15 cellular contexts compared by ENCODE assay signal in the genomic region with DNA sequence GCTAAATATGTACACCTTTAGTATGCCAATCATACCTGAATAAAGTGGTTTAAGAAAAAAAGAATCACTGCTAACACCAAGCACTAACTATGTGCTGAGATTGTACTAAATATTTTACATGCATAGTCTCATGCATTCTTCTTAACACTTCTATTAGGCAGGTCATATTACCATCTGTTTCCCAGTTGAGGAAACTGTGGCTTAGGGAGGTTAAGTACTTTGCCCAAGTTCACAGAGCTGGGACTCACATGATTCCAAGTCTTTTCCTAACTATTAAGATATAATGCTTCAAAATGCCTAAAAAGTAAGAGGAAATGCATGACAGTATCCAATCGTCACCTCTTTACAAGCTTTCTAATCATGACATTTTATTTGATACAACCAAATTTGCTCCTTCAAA.
DNase-seq lines count a peak whose midpoint lies in the region; ATAC-seq, FAIRE-seq and TF ChIP-seq lines count a peak whose summit lies in the region.
"Had no signal": no experiment of that assay in that cellular context is flagged by ENCODE, and none has a peak within 500 bp of the region (broad histone marks: within the 10 kb centered on the region; RNA-seq: fewer than 3 reads in every experiment).

No MANE protein-coding gene starts in this region.

- no peak overlapping the region for H3K18ac ChIP-seq in mesenchymal stem cell (ENCODE audit: low read depth in 1 of 2, low read length in 2 of 2)

- H3K9me3 ChIP-seq in right lobe of liver: no peaks in the 10 kb centered on the region
- H3K9me3 ChIP-seq in HepG2 (ENCODE audit: low read length): no peaks in the 10 kb centered on the region
- H3K9me3 ChIP-seq in mesenchymal stem cell (ENCODE audit: control insufficient read depth, low read length): no peaks in the 10 kb centered on the region
- H3K9me3 ChIP-seq: BLaER1 had no signal

- CTCF ChIA-PET in HepG2 (lab: Yijun Ruan, JAX; ENCODE audit: low intra/inter-chr PET ratio, low total read pairs): no interaction called here

- DNase-seq in right lobe of liver (no peak), HepG2 (ENCODE audit: low spot score) (no peak), dermis blood vessel endothelial cell (peak; percentile 72), mesenchymal stem cell (peak; percentile 36), NCI-H2171 (lab: John Stamatoyannopoulos, UW) (no peak), T-helper 1 cell (no peak)
- no peak for DNase-seq in effector memory CD8-positive, alpha-beta T cell
- DNase-seq: AML-193, DMS53, H7 had no signal

- H4K91ac ChIP-seq in mesenchymal stem cell (ENCODE audit: low read length): no peak overlapping the region

- H4K20me1 ChIP-seq in HepG2 (ENCODE audit: insufficient read depth, low read length): no peaks in the 10 kb centered on the region
- H4K20me1 ChIP-seq: BLaER1 had no signal

- no peak for FAIRE-seq in HepG2 (lab: Jason Lieb, UNC)
- FAIRE-seq: GM12891 had no signal

- H3K23ac ChIP-seq in mesenchymal stem cell (ENCODE audit: low read length in 2 of 2): no peak overlapping the region

- H2BK5ac ChIP-seq in mesenchymal stem cell (ENCODE audit: low read depth, low read length, poor library complexity, severe bottlenecking): no peak overlapping the region

- no peak overlapping the region for H2AK5ac ChIP-seq in mesenchymal stem cell (ENCODE audit: low read length, severe bottlenecking)

- no peak overlapping the region for H2AFZ ChIP-seq in HepG2 (ENCODE audit: low read length)
- H2AFZ ChIP-seq in mesenchymal stem cell (ENCODE audit: low read depth, low read length): no peak overlapping the region
- H2AFZ ChIP-seq: GM23338 had no signal

- peak overlapping the region in 2 of 3 donors; percentile 52 to 60 for H3K27ac ChIP-seq in right lobe of liver
- H3K27ac ChIP-seq in HepG2 (ENCODE audit: extremely low read length, insufficient read depth, low read length): no peak overlapping the region
- no peak overlapping the region for H3K27ac ChIP-seq in mesenchymal stem cell (ENCODE audit: low read length, poor library complexity, severe bottlenecking)
- H3K27ac ChIP-seq: 22Rv1, BLaER1 had no signal

- BruUV-seq in HepG2 (replicated peaks; lab: Mats Ljungman, UMichigan): no TSS peak

- H3K4me3 ChIP-seq in right lobe of liver (no peak overlapping the region), HepG2 (replicated peaks in 1 of 3; ENCODE audit: insufficient read depth in 1 of 3, low read depth in 2 of 3, low read length in 3 of 3) (no peak overlapping the region), mesenchymal stem cell (ENCODE audit: insufficient read depth in 1 of 2, low read depth in 1 of 2, low read length in 2 of 2) (no peak overlapping the region)
- H3K4me3 ChIP-seq: BLaER1, GM23338 had no signal

- H3K4me3 Mint-ChIP-seq in effector memory CD8-positive, alpha-beta T cell: no peak overlapping the region
- H3K4me3 Mint-ChIP-seq: GM23338 had no signal

- TF ChIP-seq POLR2A in right lobe of liver (IDR thresholded peaks at IDR 0.05) (no peak), HepG2 (IDR thresholded peaks at IDR 0.05; ENCODE audit: insufficient read depth in 1 of 2, low read depth in 2 of 2, low read length in 2 of 2) (no peak)

- H3K4me1 ChIP-seq in right lobe of liver (peaks cover 0 to 59% (median 17%) of the 10 kb centered on the region in 4 donors), HepG2 (ENCODE audit: insufficient read depth, low read length) (no peaks in the 10 kb centered on the region), mesenchymal stem cell (ENCODE audit: control insufficient read depth, insufficient read depth, low read depth, low read length) (peaks cover 11% of the 10 kb centered on the region)
- H3K4me1 ChIP-seq: BLaER1 had no signal

- in situ Hi-C loops in HepG2 (cut with HindIII; ENCODE audit: extremely low pct_ligation_motif_present, low pct_unique_long_range_greater_than_20kb): no loop called here

- no peaks in the 10 kb centered on the region for H3K79me1 ChIP-seq in mesenchymal stem cell (replicated peaks; ENCODE audit: low read length, poor library complexity, severe bottlenecking)

- no peak overlapping the region for H3K14ac ChIP-seq in mesenchymal stem cell (ENCODE audit: low read length in 2 of 2)

- H3K27me3 ChIP-seq in right lobe of liver: no peaks in the 10 kb centered on the region
- H3K27me3 ChIP-seq in HepG2 (ENCODE audit: control insufficient read depth in 1 of 2, insufficient read depth in 2 of 2, low read length in 2 of 2): no peaks in the 10 kb centered on the region
- H3K27me3 ChIP-seq in mesenchymal stem cell (ENCODE audit: control insufficient read depth in 1 of 2, insufficient read depth in 1 of 2, low read length in 2 of 2): no peaks in the 10 kb centered on the region
- H3K27me3 ChIP-seq: BLaER1 had no signal

- H4K8ac ChIP-seq in mesenchymal stem cell (ENCODE audit: low read length): no peak overlapping the region

- POLR2A ChIA-PET in HepG2 (lab: Yijun Ruan, JAX): no interaction called here

- no peak overlapping the region for H3K27ac Mint-ChIP-seq in effector memory CD8-positive, alpha-beta T cell

- peaks cover 20 to 26% of the 10 kb centered on the region in 2 donors for H3K4me1 Mint-ChIP-seq in effector memory CD8-positive, alpha-beta T cell (ENCODE audit: low read depth in 2 of 2)

- WGBS in right lobe of liver (ENCODE audit: insufficient coverage, low coverage, low lambda C conversion rate, missing lambda C conversion rate): 71% methylated on average over 1 of the region's 1 CpG
- 86% methylated on average over 1 of the region's 1 CpG for WGBS in HepG2 (ENCODE audit: low lambda C conversion rate)
- WGBS in mesenchymal stem cell: 68% methylated on average over 1 of the region's 1 CpG

- no peaks in the 10 kb centered on the region for H3K9me3 Mint-ChIP-seq in effector memory CD8-positive, alpha-beta T cell
- H3K9me3 Mint-ChIP-seq: GM23338 had no signal

- H2BK12ac ChIP-seq in mesenchymal stem cell (ENCODE audit: low read length in 2 of 2): no peak overlapping the region

- no peak for ATAC-seq in right lobe of liver
- no peak for ATAC-seq in HepG2
- no peak for ATAC-seq in effector memory CD8-positive, alpha-beta T cell (replicated peaks)
- no peak for ATAC-seq in GM19324 (IDR thresholded peaks at IDR 0.05; ENCODE audit: low FRiP score, unreplicated experiment)
- ATAC-seq: GM23338 had no signal

- no peaks in the 10 kb centered on the region for H3K36me3 ChIP-seq in right lobe of liver
- no peaks in the 10 kb centered on the region for H3K36me3 ChIP-seq in HepG2 (replicated peaks in 1 of 2; ENCODE audit: control insufficient read depth in 1 of 2, insufficient read depth in 2 of 2, low read length in 2 of 2)
- no peaks in the 10 kb centered on the region for H3K36me3 ChIP-seq in mesenchymal stem cell (ENCODE audit: control insufficient read depth in 1 of 2, insufficient read depth in 2 of 2, low read depth in 1 of 2, low read length in 2 of 2)
- H3K36me3 ChIP-seq: BLaER1 had no signal

- TF ChIP-seq CTCF in right lobe of liver (IDR thresholded peaks at IDR 0.05): no peak
- no peak for TF ChIP-seq CTCF in HepG2 (CRISPR knock-in tag; IDR thresholded peaks at IDR 0.05)

- no peaks in the 10 kb centered on the region for H3K36me3 Mint-ChIP-seq in effector memory CD8-positive, alpha-beta T cell (ENCODE audit: insufficient read depth)

- no peak overlapping the region for H2BK15ac ChIP-seq in mesenchymal stem cell (ENCODE audit: low read depth, poor library complexity, severe bottlenecking)

- no peaks in the 10 kb centered on the region for H3K27me3 Mint-ChIP-seq in effector memory CD8-positive, alpha-beta T cell

- no peak overlapping the region for H3K9ac ChIP-seq in HepG2 (ENCODE audit: insufficient read depth, low read depth, low read length)
- H3K9ac ChIP-seq in mesenchymal stem cell (ENCODE audit: low read length): no peak overlapping the region
- H3K9ac ChIP-seq: BLaER1 had no signal

- H3K4me2 ChIP-seq in HepG2 (ENCODE audit: low read depth, low read length) (no peak overlapping the region), mesenchymal stem cell (ENCODE audit: low read length, poor library complexity, severe bottlenecking) (no peak overlapping the region)
- H3K4me2 ChIP-seq: BLaER1, GM23338 had no signal

- intact Hi-C loops in right lobe of liver (cut with DNase I) (no loop called here), HepG2 (cut with micrococcal nuclease; ENCODE audit: unreplicated experiment) (no loop called here)

- no peak overlapping the region for H3K4ac ChIP-seq in mesenchymal stem cell (ENCODE audit: low read depth in 1 of 2, low read length in 2 of 2)

- H2BK120ac ChIP-seq in mesenchymal stem cell (ENCODE audit: low read depth, low read length): no peak overlapping the region

- H3K79me2 ChIP-seq in HepG2 (ENCODE audit: insufficient read depth, low read length): no peaks in the 10 kb centered on the region

- TF ChIP-seq EP300 in HepG2 (IDR thresholded peaks at IDR 0.05; ENCODE audit: low read depth in 2 of 2, low read length in 2 of 2): no peak
- TF ChIP-seq EP300 in HepG2 (CRISPR knock-in tag; IDR thresholded peaks at IDR 0.05; ENCODE audit: borderline replicate concordance): no peak

- TF ChIP-seq RAD21 in HepG2 (CRISPR knock-in tag; IDR thresholded peaks at IDR 0.05): no peak

TF ChIP-seq in HepG2, 621 proteins besides CTCF, POLR2A, EP300 and RAD21 (continues in another document):
- TF ChIP-seq, protein P1, sequence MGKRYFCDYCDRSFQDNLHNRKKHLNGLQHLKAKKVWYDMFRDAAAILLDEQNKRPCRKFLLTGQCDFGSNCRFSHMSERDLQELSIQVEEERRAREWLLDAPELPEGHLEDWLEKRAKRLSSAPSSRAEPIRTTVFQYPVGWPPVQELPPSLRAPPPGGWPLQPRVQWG (CRISPR knock-in tag; IDR thresholded peaks at IDR 0.05; ENCODE audit: borderline replicate concordance, low read depth): no peak
- TF ChIP-seq HNRNPLL (IDR thresholded peaks at IDR 0.05; ENCODE audit: low read depth, low read length, poor library complexity, severe bottlenecking) (no peak), ZZZ3 (CRISPR knock-in tag; IDR thresholded peaks at IDR 0.05; ENCODE audit: borderline replicate concordance) (no peak), ZNF75D (CRISPR knock-in tag; IDR thresholded peaks at IDR 0.05; ENCODE audit: borderline replicate concordance) (no peak), ETV6 (CRISPR knock-in tag; conservative IDR thresholded peaks at IDR 0.05) (no peak), HNRNPH1 (optimal IDR thresholded peaks at IDR 0.05; ENCODE audit: low read depth, low read length) (no peak)
- TF ChIP-seq, protein P2, sequence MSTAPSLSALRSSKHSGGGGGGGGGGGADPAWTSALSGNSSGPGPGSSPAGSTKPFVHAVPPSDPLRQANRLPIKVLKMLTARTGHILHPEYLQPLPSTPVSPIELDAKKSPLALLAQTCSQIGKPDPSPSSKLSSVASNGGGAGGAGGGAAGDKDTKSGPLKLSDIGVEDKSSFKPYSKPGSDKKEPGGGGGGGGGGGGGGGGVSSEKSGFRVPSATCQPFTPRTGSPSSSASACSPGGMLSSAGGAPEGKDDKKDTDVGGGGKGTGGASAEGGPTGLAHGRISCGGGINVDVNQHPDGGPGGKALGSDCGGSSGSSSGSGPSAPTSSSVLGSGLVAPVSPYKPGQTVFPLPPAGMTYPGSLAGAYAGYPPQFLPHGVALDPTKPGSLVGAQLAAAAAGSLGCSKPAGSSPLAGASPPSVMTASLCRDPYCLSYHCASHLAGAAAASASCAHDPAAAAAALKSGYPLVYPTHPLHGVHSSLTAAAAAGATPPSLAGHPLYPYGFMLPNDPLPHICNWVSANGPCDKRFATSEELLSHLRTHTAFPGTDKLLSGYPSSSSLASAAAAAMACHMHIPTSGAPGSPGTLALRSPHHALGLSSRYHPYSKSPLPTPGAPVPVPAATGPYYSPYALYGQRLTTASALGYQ (CRISPR knock-in tag; IDR thresholded peaks at IDR 0.05): no peak

Comparison
In these comparisons a context has a peak if more than half of its experiments do, and no peak if none do; other contexts are left out.
1. H3K27ac ChIP-seq: peak in right lobe of liver (2 of 3); none in HepG2 (single experiment) and mesenchymal stem cell (single experiment).
2. DNase-seq: peak in dermis blood vessel endothelial cell (single experiment) and mesenchymal stem cell (single experiment); none in right lobe of liver (0 of 3), HepG2 (single experiment), effector memory CD8-positive, alpha-beta T cell (0 of 3), NCI-H2171 (single experiment) and T-helper 1 cell (0 of 5).